In the genomic region with DNA sequence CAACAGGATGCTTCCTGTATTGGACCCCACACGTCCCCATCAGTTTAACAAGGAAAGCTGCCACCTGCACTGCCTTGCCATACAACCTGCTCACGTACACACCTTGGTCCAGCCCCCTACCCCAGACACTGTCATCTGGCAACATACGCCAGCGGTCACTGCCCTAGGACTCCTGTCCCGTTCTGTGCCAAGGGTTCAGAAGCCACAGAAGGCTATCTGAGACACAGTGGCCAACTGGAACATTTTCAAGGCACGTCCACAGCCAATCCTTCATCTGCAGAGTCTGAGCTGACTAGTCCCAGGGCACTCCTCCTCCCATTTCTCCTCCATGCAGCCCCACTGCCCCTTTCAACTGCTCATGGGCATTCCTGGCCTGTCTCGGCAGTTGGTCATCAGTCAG, we compare ENCODE assay signal across 6 cellular contexts. TPM values are rescaled to one million over a fixed set of nuclear protein-coding genes. Genes with fewer than 3 reads are reported as not detected.
"Had no signal": no experiment of that assay in that cellular context is flagged by ENCODE, and none has a peak within 500 bp of the region (broad histone marks: within the 10 kb centered on the region; RNA-seq: fewer than 3 reads in every experiment).

No MANE protein-coding gene starts in this region.

RNA-seq across cellular contexts. Expression of a gene that starts 2.6 kb away (rescaled TPM):
- total RNA-seq: GM23248, GM23338, H1, H9, HFFc6 had no signal
- polyA plus RNA-seq: GM23248 had no signal

RNA-seq across cellular contexts. Expression of a gene that starts 7.9 kb away (rescaled TPM):
- total RNA-seq: GM23248, H1, H7, H9 had no signal
- polyA plus RNA-seq: GM23248, GM23338 had no signal

RNA-seq across cellular contexts. Expression of a gene that starts 7.9 kb away (rescaled TPM):
- total RNA-seq: GM23248, H1, HFFc6 had no signal
- polyA plus RNA-seq: GM23248 had no signal

RNA-seq across cellular contexts. Expression of a gene that starts 28.0 kb away (rescaled TPM):
- total RNA-seq: H1, H7, H9 had no signal
- polyA plus RNA-seq: H1 had no signal

RNA-seq across cellular contexts. Expression of a gene that starts 28.1 kb away (rescaled TPM):
- total RNA-seq: GM23248, GM23338, H1, H7, H9 had no signal
- polyA plus RNA-seq: H1 had no signal
